In the genomic region with DNA sequence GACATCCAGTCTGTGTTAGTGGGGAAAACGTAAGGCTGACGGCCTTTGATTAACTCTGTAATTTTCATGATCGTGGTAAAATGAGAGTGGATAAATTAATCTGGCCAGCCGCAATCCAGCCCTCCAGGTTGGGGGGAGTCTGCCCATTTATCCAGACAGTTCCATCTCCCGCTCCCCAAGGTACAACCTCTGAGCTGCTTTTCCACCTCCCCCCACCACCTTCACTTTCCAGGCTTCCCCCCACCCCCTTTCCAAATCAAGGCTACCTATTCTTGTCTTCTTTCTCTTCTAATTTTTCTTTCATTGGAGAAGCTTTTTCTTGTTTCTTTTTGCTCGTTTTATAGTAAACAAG, we compare ENCODE assay signal across 8 cellular contexts. TPM values are rescaled to one million over a fixed set of nuclear protein-coding genes. Genes with fewer than 3 reads are reported as not detected.
DNase-seq lines count a peak whose midpoint lies in the region; ATAC-seq and TF ChIP-seq lines count a peak whose summit lies in the region.

No MANE protein-coding gene starts in this region.

- H3K27ac Mint-ChIP-seq in natural killer cell: peak overlapping the region; percentile 95 to 98

- peak overlapping the region; percentile 78 to 97 (median 92) for H3K4me2 ChIP-seq in BLaER1 treated with 17β-estradiol and CSF1 and Interleukin-3, amounts not matched to agents 10 nM and 100 nM

- H3K9me3 Mint-ChIP-seq in natural killer cell: no peaks in the 10 kb centered on the region

- ATAC-seq in natural killer cell (no peak), HG03108 (IDR thresholded peaks at IDR 0.05; ENCODE audit: unreplicated experiment) (no peak), HG03442 (IDR thresholded peaks at IDR 0.05; ENCODE audit: unreplicated experiment) (no peak)

- H3K27ac ChIP-seq in BLaER1 treated with 17β-estradiol and CSF1 and Interleukin-3, amounts not matched to agents 10 nM and 100 nM: peak overlapping the region; percentile 89 to 99 (median 96)
- H3K27ac ChIP-seq in KOPT-K1 (ENCODE audit: low read depth, low read length, poor library complexity, severe bottlenecking): peak overlapping the region; percentile 89
- peak overlapping the region; percentile 98 for H3K27ac ChIP-seq in colonic mucosa

- no peaks in the 10 kb centered on the region for H3K27me3 Mint-ChIP-seq in natural killer cell (ENCODE audit: low read depth in 2 of 2)

- H3K4me3 Mint-ChIP-seq in natural killer cell: peak overlapping the region; percentile 100

- intact Hi-C loops in colonic mucosa (cut with DNase I): no loop called here
- intact Hi-C loops in natural killer cell (cut with micrococcal nuclease): loop anchor here (5.0 to 10.0 kb wide), 2 partner anchors 52 to 504 kb away; a partner anchor contains a TSS

- no peaks in the 10 kb centered on the region for H3K9me3 ChIP-seq in BLaER1 treated with 17β-estradiol and CSF1 and Interleukin-3, amounts not matched to agents 10 nM and 100 nM (replicated peaks in 1 of 11)
- H3K9me3 ChIP-seq in KOPT-K1 (ENCODE audit: insufficient read depth, low read length, poor library complexity, severe bottlenecking) (no peaks in the 10 kb centered on the region), colonic mucosa (no peaks in the 10 kb centered on the region)

- H3K4me3 ChIP-seq in BLaER1 treated with 17β-estradiol and CSF1 and Interleukin-3, amounts not matched to agents 10 nM and 100 nM: peak overlapping the region; percentile 77 to 97 (median 88)
- H3K4me3 ChIP-seq in colonic mucosa: peak overlapping the region; percentile 60

- peaks cover 13 to 84% (median 49%) of the 10 kb centered on the region in 11 experiments; a peak in 19 of 22 replicates for H4K20me1 ChIP-seq in BLaER1 treated with 17β-estradiol and CSF1 and Interleukin-3, amounts not matched to agents 10 nM and 100 nM

- H3K4me1 ChIP-seq in BLaER1 treated with 17β-estradiol and CSF1 and Interleukin-3, amounts not matched to agents 10 nM and 100 nM: peaks cover 37 to 80% (median 66%) of the 10 kb centered on the region in 10 experiments
- H3K4me1 ChIP-seq in colonic mucosa: no peaks in the 10 kb centered on the region

- peaks cover 0 to 19% (median 0%) of the 10 kb centered on the region in 11 experiments; a peak in 5 of 22 replicates for H3K36me3 ChIP-seq in BLaER1 treated with 17β-estradiol and CSF1 and Interleukin-3, amounts not matched to agents 10 nM and 100 nM
- H3K36me3 ChIP-seq in KOPT-K1 (ENCODE audit: insufficient read depth, low read length): peaks cover 5% of the 10 kb centered on the region; the same call in 1 of the 2 replicates
- no peaks in the 10 kb centered on the region for H3K36me3 ChIP-seq in colonic mucosa

- H3K4me1 Mint-ChIP-seq in natural killer cell: peaks cover 57 to 64% of the 10 kb centered on the region in 2 donors

- TF ChIP-seq CTCF in colonic mucosa (IDR thresholded peaks at IDR 0.05) (no peak), natural killer cell (IDR thresholded peaks at IDR 0.05) (no peak)

- H3K27me3 ChIP-seq in BLaER1 treated with 17β-estradiol and CSF1 and Interleukin-3, amounts not matched to agents 10 nM and 100 nM: no peaks in the 10 kb centered on the region
- no peaks in the 10 kb centered on the region for H3K27me3 ChIP-seq in colonic mucosa

- peak overlapping the region; percentile 86 to 98 (median 96) for H3K9ac ChIP-seq in BLaER1 treated with 17β-estradiol and CSF1 and Interleukin-3, amounts not matched to agents 10 nM and 100 nM
- H3K9ac ChIP-seq in colonic mucosa (ENCODE audit: low read depth in 2 of 2, low read length in 2 of 2): peak overlapping the region; percentile 89 to 95

- H3K36me3 Mint-ChIP-seq in natural killer cell: no peaks in the 10 kb centered on the region

- DNase-seq in colonic mucosa (no peak), natural killer cell (no peak), dermis blood vessel endothelial cell (no peak), H4 (ENCODE audit: low spot score) (no peak)

RNA-seq across cellular contexts. Expression of a gene that starts 6.0 kb away (rescaled TPM):
- 10 to 100 TPM; 43.1 to 76.8 TPM for total RNA-seq in colonic mucosa
- 10 to 100 TPM; 87.9 to 94.3 (median 93.2) TPM for total RNA-seq in natural killer cell
- total RNA-seq in dermis blood vessel endothelial cell: 26.9 and 34.0 TPM in 2 replicates
- 17.6 and 25.4 TPM in 2 replicates for total RNA-seq in H4 (2014; rRNA removed; shearing (Covaris generic))

RNA-seq across cellular contexts. Expression of a gene that starts 6.1 kb away (rescaled TPM):
- total RNA-seq in colonic mucosa: 10 to 100 TPM; 11.4 to 12.8 TPM
- total RNA-seq in natural killer cell: 1 to 10 TPM; 1.4 to 4.3 (median 2.2) TPM
- 2.1 and 3.7 TPM in 2 replicates for total RNA-seq in dermis blood vessel endothelial cell
- total RNA-seq in H4 (2014; rRNA removed; shearing (Covaris generic)): 0.31 and 0.89 TPM in 2 replicates
